Comparison of ENCODE assay signal across 1 cellular context in the genomic region with DNA sequence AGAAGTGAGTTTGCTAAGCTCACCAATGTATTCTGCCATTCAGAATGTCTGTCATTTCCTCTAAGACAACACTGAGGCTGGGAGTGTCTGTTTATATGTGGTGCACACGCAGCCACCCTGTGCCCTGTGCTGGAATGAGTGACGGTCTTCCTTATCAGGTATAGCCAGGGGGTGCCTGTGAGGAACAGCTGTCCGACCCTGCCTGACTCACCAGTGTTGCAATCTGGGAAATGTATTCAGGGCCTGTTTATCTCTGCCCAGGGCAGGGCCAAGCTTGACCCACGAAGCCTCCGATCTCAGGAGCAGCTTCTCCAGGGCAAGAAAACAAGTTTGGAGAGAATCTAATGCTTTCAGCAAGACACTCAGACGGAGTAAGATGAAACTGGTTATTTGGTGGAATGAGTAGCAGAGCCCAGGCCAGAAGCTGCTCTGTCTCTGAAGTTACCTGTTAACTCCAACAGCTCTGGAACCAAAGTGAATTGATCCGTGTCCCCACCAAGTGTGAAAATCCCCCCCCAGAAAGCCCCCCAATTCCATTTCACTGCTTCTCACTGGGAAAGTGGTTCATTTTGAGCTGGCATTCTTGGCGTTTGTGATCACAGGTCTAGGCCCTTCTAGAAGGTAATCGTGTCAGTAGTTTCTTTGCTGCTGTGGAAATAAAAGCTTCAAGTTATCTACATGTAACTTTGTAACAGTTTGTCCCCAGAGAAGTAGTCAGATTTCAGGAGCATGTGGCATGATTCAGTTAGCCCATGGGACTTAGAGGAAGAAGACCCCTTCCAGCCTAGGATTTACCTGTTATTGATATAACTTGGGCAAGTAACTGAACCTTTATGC.
TF ChIP-seq lines count a peak whose summit lies in the region.

No MANE protein-coding gene starts in this region.

TF ChIP-seq in K562, 482 proteins besides CTCF, POLR2A, EP300 and RAD21 (continues in another document):
- TF ChIP-seq, protein P1, sequence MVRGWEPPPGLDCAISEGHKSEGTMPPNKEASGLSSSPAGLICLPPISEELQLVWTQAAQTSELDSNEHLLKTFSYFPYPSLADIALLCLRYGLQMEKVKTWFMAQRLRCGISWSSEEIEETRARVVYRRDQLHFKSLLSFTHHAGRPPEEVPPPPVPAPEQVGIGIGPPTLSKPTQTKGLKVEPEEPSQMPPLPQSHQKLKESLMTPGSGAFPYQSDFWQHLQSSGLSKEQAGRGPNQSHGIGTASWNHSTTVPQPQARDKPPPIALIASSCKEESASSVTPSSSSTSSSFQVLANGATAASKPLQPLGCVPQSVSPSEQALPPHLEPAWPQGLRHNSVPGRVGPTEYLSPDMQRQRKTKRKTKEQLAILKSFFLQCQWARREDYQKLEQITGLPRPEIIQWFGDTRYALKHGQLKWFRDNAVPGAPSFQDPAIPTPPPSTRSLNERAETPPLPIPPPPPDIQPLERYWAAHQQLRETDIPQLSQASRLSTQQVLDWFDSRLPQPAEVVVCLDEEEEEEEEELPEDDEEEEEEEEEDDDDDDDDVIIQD (CRISPR knock-in tag; IDR thresholded peaks at IDR 0.05): no peak
- TF ChIP-seq ZNF445 (CRISPR knock-in tag; IDR thresholded peaks at IDR 0.05; ENCODE audit: low read depth): 0 out of 2 replicates have a peak, but pooled peaks have one; percentile 55
- TF ChIP-seq NUFIP1 (IDR thresholded peaks at IDR 0.05; ENCODE audit: partially characterized antibody): peak; percentile 61
- TF ChIP-seq, protein P2, sequence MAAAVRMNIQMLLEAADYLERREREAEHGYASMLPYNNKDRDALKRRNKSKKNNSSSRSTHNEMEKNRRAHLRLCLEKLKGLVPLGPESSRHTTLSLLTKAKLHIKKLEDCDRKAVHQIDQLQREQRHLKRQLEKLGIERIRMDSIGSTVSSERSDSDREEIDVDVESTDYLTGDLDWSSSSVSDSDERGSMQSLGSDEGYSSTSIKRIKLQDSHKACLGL (CRISPR knock-in tag; IDR thresholded peaks at IDR 0.05; ENCODE audit: borderline replicate concordance, poor library complexity, severe bottlenecking): no peak
- TF ChIP-seq, protein P3, sequence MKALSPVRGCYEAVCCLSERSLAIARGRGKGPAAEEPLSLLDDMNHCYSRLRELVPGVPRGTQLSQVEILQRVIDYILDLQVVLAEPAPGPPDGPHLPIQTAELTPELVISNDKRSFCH (CRISPR knock-in tag; IDR thresholded peaks at IDR 0.05): no peak
- TF ChIP-seq, protein P3 (tag; IDR thresholded peaks at IDR 0.05): peak; percentile 97
- peak; percentile 93 to 95 for TF ChIP-seq MAZ (CRISPR knock-in tag; conservative IDR thresholded peaks at IDR 0.05 in 1 of 2, IDR thresholded peaks at IDR 0.05 in 1 of 2)
- no peak for TF ChIP-seq STAG1 (CRISPR knock-in tag; IDR thresholded peaks at IDR 0.05; ENCODE audit: borderline replicate concordance)
- peak; percentile 74 to 98 for TF ChIP-seq AFF1 (IDR thresholded peaks at IDR 0.05; ENCODE audit: low read depth in 1 of 2, partially characterized antibody in 2 of 2)
- no peak for TF ChIP-seq NCOA6 (IDR thresholded peaks at IDR 0.05)
- TF ChIP-seq ZNF354B (CRISPR knock-in tag; IDR thresholded peaks at IDR 0.05): no peak
- peak; percentile 92 for TF ChIP-seq L3MBTL2 (IDR thresholded peaks at IDR 0.05)
- TF ChIP-seq POLR2AphosphoS5 (IDR thresholded peaks at IDR 0.05; ENCODE audit: control insufficient read depth, insufficient read depth, low read depth, low read length): peak; percentile 100
- no peak for TF ChIP-seq RBM34 (IDR thresholded peaks at IDR 0.05; ENCODE audit: borderline replicate concordance, insufficient read depth, low read length)
- no peak for TF ChIP-seq USF1 (CRISPR knock-in tag; IDR thresholded peaks at IDR 0.05)
- TF ChIP-seq ZNF239 (CRISPR knock-in tag; IDR thresholded peaks at IDR 0.05): peak; percentile 52
- peak; percentile 63 to 89 for TF ChIP-seq FOXA3 (CRISPR knock-in tag; conservative IDR thresholded peaks at IDR 0.05 in 1 of 2, IDR thresholded peaks at IDR 0.05 in 1 of 2)
- peak; percentile 98 for TF ChIP-seq MTA3 (IDR thresholded peaks at IDR 0.05; ENCODE audit: borderline replicate concordance)
- no peak; the same call in 1 of the 2 replicates for TF ChIP-seq AFF4 (CRISPR knock-in tag; IDR thresholded peaks at IDR 0.05)
- no peak for TF ChIP-seq ZNF253 (CRISPR knock-in tag; conservative IDR thresholded peaks at IDR 0.05)
- peak; percentile 69 for TF ChIP-seq RAD51 (IDR thresholded peaks at IDR 0.05; ENCODE audit: borderline replicate concordance, low read depth)
- TF ChIP-seq ZBTB17 (CRISPR knock-in tag; IDR thresholded peaks at IDR 0.05): peak; percentile 88
- TF ChIP-seq ZNF217 (CRISPR knock-in tag; IDR thresholded peaks at IDR 0.05): no peak
- TF ChIP-seq, protein P4, sequence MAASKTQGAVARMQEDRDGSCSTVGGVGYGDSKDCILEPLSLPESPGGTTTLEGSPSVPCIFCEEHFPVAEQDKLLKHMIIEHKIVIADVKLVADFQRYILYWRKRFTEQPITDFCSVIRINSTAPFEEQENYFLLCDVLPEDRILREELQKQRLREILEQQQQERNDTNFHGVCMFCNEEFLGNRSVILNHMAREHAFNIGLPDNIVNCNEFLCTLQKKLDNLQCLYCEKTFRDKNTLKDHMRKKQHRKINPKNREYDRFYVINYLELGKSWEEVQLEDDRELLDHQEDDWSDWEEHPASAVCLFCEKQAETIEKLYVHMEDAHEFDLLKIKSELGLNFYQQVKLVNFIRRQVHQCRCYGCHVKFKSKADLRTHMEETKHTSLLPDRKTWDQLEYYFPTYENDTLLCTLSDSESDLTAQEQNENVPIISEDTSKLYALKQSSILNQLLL (CRISPR knock-in tag; IDR thresholded peaks at IDR 0.05; ENCODE audit: borderline replicate concordance): no peak
- no peak for TF ChIP-seq ZNF146 (CRISPR knock-in tag; IDR thresholded peaks at IDR 0.05; ENCODE audit: unreplicated experiment)
- no peak for TF ChIP-seq NR0B1 (IDR thresholded peaks at IDR 0.05; ENCODE audit: partially characterized antibody)
- TF ChIP-seq BRCA1 (IDR thresholded peaks at IDR 0.05): no peak
- TF ChIP-seq BRCA1 (CRISPR knock-in tag; IDR thresholded peaks at IDR 0.05): no peak
- peak; percentile 95 for TF ChIP-seq CREM (IDR thresholded peaks at IDR 0.05; ENCODE audit: low read depth)
- peak; percentile 85 for TF ChIP-seq PYGO2 (tag; IDR thresholded peaks at IDR 0.05)
- no peak for TF ChIP-seq ZFP30 (CRISPR knock-in tag; IDR thresholded peaks at IDR 0.05; ENCODE audit: borderline replicate concordance)
- TF ChIP-seq, protein P5, sequence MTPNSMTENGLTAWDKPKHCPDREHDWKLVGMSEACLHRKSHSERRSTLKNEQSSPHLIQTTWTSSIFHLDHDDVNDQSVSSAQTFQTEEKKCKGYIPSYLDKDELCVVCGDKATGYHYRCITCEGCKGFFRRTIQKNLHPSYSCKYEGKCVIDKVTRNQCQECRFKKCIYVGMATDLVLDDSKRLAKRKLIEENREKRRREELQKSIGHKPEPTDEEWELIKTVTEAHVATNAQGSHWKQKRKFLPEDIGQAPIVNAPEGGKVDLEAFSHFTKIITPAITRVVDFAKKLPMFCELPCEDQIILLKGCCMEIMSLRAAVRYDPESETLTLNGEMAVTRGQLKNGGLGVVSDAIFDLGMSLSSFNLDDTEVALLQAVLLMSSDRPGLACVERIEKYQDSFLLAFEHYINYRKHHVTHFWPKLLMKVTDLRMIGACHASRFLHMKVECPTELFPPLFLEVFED (CRISPR knock-in tag; conservative IDR thresholded peaks at IDR 0.05): peak; percentile 74; the same call in 1 of the 2 replicates
- TF ChIP-seq ZNF717 (CRISPR knock-in tag; IDR thresholded peaks at IDR 0.05): no peak
- no peak; a peak in 1 of 4 replicates for TF ChIP-seq SIX5 (IDR thresholded peaks at IDR 0.05; ENCODE audit: borderline replicate concordance in 1 of 2, insufficient read depth in 1 of 2, low read depth in 1 of 2, low read length in 2 of 2)
- TF ChIP-seq PCBP1 (IDR thresholded peaks at IDR 0.05; ENCODE audit: low read depth, low read length, poor library complexity, severe bottlenecking): no peak
- TF ChIP-seq MCM7 (IDR thresholded peaks at IDR 0.05): 0 out of 4 replicates have a peak, but pooled peaks of 1 of the 2 experiments have one; percentile 15
- peak; percentile 99 for TF ChIP-seq NFIC (IDR thresholded peaks at IDR 0.05)
- TF ChIP-seq SMARCE1 (IDR thresholded peaks at IDR 0.05): peak; percentile 100
- TF ChIP-seq, protein P6, sequence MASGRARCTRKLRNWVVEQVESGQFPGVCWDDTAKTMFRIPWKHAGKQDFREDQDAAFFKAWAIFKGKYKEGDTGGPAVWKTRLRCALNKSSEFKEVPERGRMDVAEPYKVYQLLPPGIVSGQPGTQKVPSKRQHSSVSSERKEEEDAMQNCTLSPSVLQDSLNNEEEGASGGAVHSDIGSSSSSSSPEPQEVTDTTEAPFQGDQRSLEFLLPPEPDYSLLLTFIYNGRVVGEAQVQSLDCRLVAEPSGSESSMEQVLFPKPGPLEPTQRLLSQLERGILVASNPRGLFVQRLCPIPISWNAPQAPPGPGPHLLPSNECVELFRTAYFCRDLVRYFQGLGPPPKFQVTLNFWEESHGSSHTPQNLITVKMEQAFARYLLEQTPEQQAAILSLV (tag; IDR thresholded peaks at IDR 0.05): peak; percentile 93
- no peak for TF ChIP-seq ETS2 (tag; IDR thresholded peaks at IDR 0.05; ENCODE audit: borderline replicate concordance, poor library complexity, severe bottlenecking)
- peak; percentile 100 for TF ChIP-seq SMARCC2 (IDR thresholded peaks at IDR 0.05; ENCODE audit: low read depth)
- no peak for TF ChIP-seq ZNF184 (CRISPR knock-in tag; IDR thresholded peaks at IDR 0.05)
- TF ChIP-seq E2F5 (CRISPR knock-in tag; IDR thresholded peaks at IDR 0.05): peak; percentile 94; the same call in 1 of the 2 replicates
